In genomic region chr14:24298892-24299254, GRCh38 we compare ENCODE assay signal across 8 cellular contexts. TPM values are rescaled to one million over a fixed set of nuclear protein-coding genes. Genes with fewer than 3 reads are reported as not detected.
DNase-seq lines count a peak whose midpoint lies in the region; ATAC-seq and TF ChIP-seq lines count a peak whose summit lies in the region.

No MANE protein-coding gene starts in this region.

- no peak for TF ChIP-seq RAD21 in HCT116 (IDR thresholded peaks at IDR 0.05; ENCODE audit: low read depth)

- DNase-seq in CD4-positive, alpha-beta T cell: no peak
- DNase-seq in HCT116 (ENCODE audit: low read depth, low spot score) (peak; percentile 24), T1000 (lab: John Stamatoyannopoulos, UW) (peak; percentile 55), fibroblast of villous mesenchyme (ENCODE audit: low read depth) (peak; percentile 36), AML-193 (lab: John Stamatoyannopoulos, UW) (no peak)
- no peak for DNase-seq in stimulated activated CD4-positive, alpha-beta T cell treated with anti-CD3 and anti-CD28 coated beads, Interleukin-2, amount 100 ng/mL, for 24 hours

- H3K27ac ChIP-seq in CD4-positive, alpha-beta T cell (ENCODE audit: low read depth, low read length): no peak overlapping the region
- peak overlapping the region; percentile 77 for H3K27ac ChIP-seq in HCT116 (ENCODE audit: low read depth, low read length)
- peak overlapping the region; percentile 70 for H3K27ac ChIP-seq in parathyroid adenoma

- POLR2A ChIA-PET in CD4-positive, alpha-beta T cell (lab: Charles Lee): interaction anchor here (1.4 to 5.7 kb wide), 11 partner anchors 9 to 208 kb away, joined by 3 to 66 read pairs (median 15); partner anchors contain the start of genes CBLN3, CHMP4A, CIDEB and DCAF11
- POLR2A ChIA-PET in HCT116 (lab: Charles Lee): interaction anchor here (0.8 to 3.7 kb wide), 4 partner anchors 9 to 85 kb away, joined by 3 to 30 read pairs (median 6); partner anchors contain the start of genes CHMP4A, RABGGTA and TINF2

- TF ChIP-seq POLR2A in HCT116 (IDR thresholded peaks at IDR 0.05; ENCODE audit: borderline replicate concordance, extremely low read depth, insufficient read depth, insufficient read length): no peak

- H3K4me1 Mint-ChIP-seq in CD4-positive, alpha-beta T cell (ENCODE audit: low read depth): peaks cover 64% of the 10 kb centered on the region

- H2AFZ ChIP-seq in HCT116 (ENCODE audit: low read depth, low read length, poor library complexity, severe bottlenecking): no peak overlapping the region
- H2AFZ ChIP-seq in parathyroid adenoma: peak overlapping the region; percentile 88

- RAD21 ChIA-PET in HCT116 (lab: Charles Lee; ENCODE audit: low non-redundant PET in 1 of 2, low total read pairs in 2 of 2, uncharacterized antibody in 2 of 2, unreplicated experiment in 2 of 2): interaction anchor here in 1 of 2 experiments (1.2 to 1.8 kb wide), 2 partner anchors 56 to 133 kb away, joined by 4 to 9 read pairs; partner anchors contain the start of gene TINF2

- peak overlapping the region; percentile 99 for H3K4me3 Mint-ChIP-seq in CD4-positive, alpha-beta T cell

- H3K36me3 ChIP-seq in HCT116 (ENCODE audit: control insufficient read depth in 1 of 2, insufficient read depth in 2 of 2, low read length in 2 of 2): peaks cover 27 to 34% of the 10 kb centered on the region in 2 experiments
- H3K36me3 ChIP-seq in parathyroid adenoma (ENCODE audit: control insufficient read depth, insufficient read depth, low read length): no peaks in the 10 kb centered on the region

- H3K36me3 Mint-ChIP-seq in CD4-positive, alpha-beta T cell (ENCODE audit: low read depth): peaks cover 86% of the 10 kb centered on the region

- H3K79me2 ChIP-seq in HCT116 (ENCODE audit: insufficient read depth, low read length) (peaks cover 28% of the 10 kb centered on the region), parathyroid adenoma (peaks cover 8% of the 10 kb centered on the region)

- H4K20me1 ChIP-seq in HCT116 (ENCODE audit: insufficient read depth): no peaks in the 10 kb centered on the region

- CTCF ChIA-PET in CD4-positive, alpha-beta T cell (lab: Charles Lee): interaction anchor here (2.0 to 6.8 kb wide), 6 partner anchors 11 to 133 kb away, joined by 6 to 90 read pairs (median 20); partner anchors contain the start of genes CIDEB, LTB4R, LTB4R2 and MDP1
- CTCF ChIA-PET in HCT116 (lab: Charles Lee): interaction anchor here (0.6 to 4.7 kb wide), 9 partner anchors 8 to 667 kb away, joined by 3 to 71 read pairs (median 4); partner anchors contain the start of genes CIDEB, MDP1, RABGGTA and TINF2

- H3K4me1 ChIP-seq in HCT116 (ENCODE audit: control insufficient read depth in 1 of 2, insufficient read depth in 2 of 2, low read length in 2 of 2) (peaks cover 17 to 31% of the 10 kb centered on the region in 2 experiments), parathyroid adenoma (peaks cover 8% of the 10 kb centered on the region)

- H3K9me3 Mint-ChIP-seq in CD4-positive, alpha-beta T cell: no peaks in the 10 kb centered on the region

- H3K9me2 ChIP-seq in HCT116 (ENCODE audit: insufficient read depth): no peaks in the 10 kb centered on the region

- intact Hi-C loops in CD4-positive, alpha-beta T cell (cut with DNase I, micrococcal nuclease): loop anchor here in 1 of 2 experiments (5.0 to 10.0 kb wide), 3 partner anchors 187 to 324 kb away; partner anchors contain the start of genes DCAF11 and NRL
- intact Hi-C loops in HCT116 (cut with micrococcal nuclease): loop anchor here (5.0 to 10.0 kb wide), 3 partner anchors 242 to 314 kb away; partner anchors contain the start of gene DHRS4L2

- no TSS peak for BruUV-seq in HCT116 (replicated peaks; lab: Mats Ljungman, UMichigan)

- H3K27ac Mint-ChIP-seq in CD4-positive, alpha-beta T cell: peak overlapping the region; percentile 98

- no peaks in the 10 kb centered on the region for H3K27me3 Mint-ChIP-seq in CD4-positive, alpha-beta T cell

- no peaks in the 10 kb centered on the region for H3K9me3 ChIP-seq in CD4-positive, alpha-beta T cell (ENCODE audit: control insufficient read depth, low read length)
- H3K9me3 ChIP-seq in HCT116 (ENCODE audit: control insufficient read depth in 1 of 2, insufficient read depth in 1 of 2, low read depth in 1 of 2, low read length in 2 of 2): no peaks in the 10 kb centered on the region
- no peaks in the 10 kb centered on the region for H3K9me3 ChIP-seq in parathyroid adenoma (ENCODE audit: control insufficient read depth, low read length)

- peak; percentile 2 for ATAC-seq in CD4-positive, alpha-beta T cell (ENCODE audit: poor library complexity)
- ATAC-seq in HCT116: peak; percentile 45
- no peak for ATAC-seq in GM21737 (IDR thresholded peaks at IDR 0.05; ENCODE audit: unreplicated experiment)

- H3K4me3 ChIP-seq in HCT116 (replicated peaks in 1 of 2; ENCODE audit: low read depth in 1 of 2, low read length in 2 of 2): peak overlapping the region; percentile 66 to 80
- peak overlapping the region; percentile 96 for H3K4me3 ChIP-seq in fibroblast of villous mesenchyme (ENCODE audit: low read depth, low read length)
- peak overlapping the region; percentile 85 for H3K4me3 ChIP-seq in parathyroid adenoma (ENCODE audit: low read depth, low read length)

- H3K4me2 ChIP-seq in HCT116 (ENCODE audit: low read length) (peak overlapping the region; percentile 95), parathyroid adenoma (ENCODE audit: low read length) (peak overlapping the region; percentile 94)

- H3K9ac ChIP-seq in HCT116 (ENCODE audit: low read length) (peak overlapping the region; percentile 79), parathyroid adenoma (peak overlapping the region; percentile 41)

- TF ChIP-seq CTCF in CD4-positive, alpha-beta T cell (IDR thresholded peaks at IDR 0.05): no peak
- TF ChIP-seq CTCF in HCT116 (IDR thresholded peaks at IDR 0.05 in 2 of 3, conservative IDR thresholded peaks at IDR 0.05 in 1 of 3; ENCODE audit: borderline replicate concordance in 1 of 3, insufficient read depth in 1 of 3, low read depth in 2 of 3, low read length in 2 of 3) (no peak), fibroblast of villous mesenchyme (IDR thresholded peaks at IDR 0.05; ENCODE audit: insufficient read depth, low read depth, low read length) (no peak), parathyroid adenoma (IDR thresholded peaks at IDR 0.05) (no peak)

- H3K27me3 ChIP-seq in CD4-positive, alpha-beta T cell (ENCODE audit: control insufficient read depth, insufficient read depth, low read length): no peaks in the 10 kb centered on the region
- H3K27me3 ChIP-seq in HCT116 (ENCODE audit: insufficient read depth, low read length) (no peaks in the 10 kb centered on the region), parathyroid adenoma (ENCODE audit: control insufficient read depth, insufficient read depth, low read length) (no peaks in the 10 kb centered on the region)

TF ChIP-seq in HCT116, 20 proteins besides CTCF, POLR2A, EP300 and RAD21:
- no peak for TF ChIP-seq EZH2phosphoT487 (IDR thresholded peaks at IDR 0.05; ENCODE audit: borderline replicate concordance)
- TF ChIP-seq SRF (IDR thresholded peaks at IDR 0.05; ENCODE audit: low read depth): no peak
- no peak for TF ChIP-seq EZH2 (IDR thresholded peaks at IDR 0.05)
- TF ChIP-seq MAX (IDR thresholded peaks at IDR 0.05): no peak
- no peak for TF ChIP-seq ELF1 (IDR thresholded peaks at IDR 0.05; ENCODE audit: borderline replicate concordance, low read depth)
- TF ChIP-seq ZBTB33 (IDR thresholded peaks at IDR 0.05; ENCODE audit: extremely low read depth, insufficient replicate concordance, low read length): no peak
- TF ChIP-seq POLR2AphosphoS5 (IDR thresholded peaks at IDR 0.05; ENCODE audit: low read depth, low read length): no peak

RNA-seq across cellular contexts. Expression of gene DHRS1, which starts 0.7 kb away (rescaled TPM):
- 10 to 100 TPM; 21.5 to 23.5 TPM for total RNA-seq in CD4-positive, alpha-beta T cell
- total RNA-seq in HCT116 (2021; ENCODE audit: unreplicated experiment): 34.7 TPM
- 30.8 and 34.3 TPM in 2 replicates for polyA plus RNA-seq in HCT116 (2012)
- total RNA-seq in fibroblast of villous mesenchyme: 8.7 and 13.8 TPM in 2 replicates

RNA-seq across cellular contexts. Expression of gene NOP9, which starts 0.8 kb away (rescaled TPM):
- 10 to 100 TPM; 25.9 to 27.5 TPM for total RNA-seq in CD4-positive, alpha-beta T cell
- total RNA-seq in HCT116 (2021; ENCODE audit: unreplicated experiment) (39.4 TPM), fibroblast of villous mesenchyme (24.5 and 29.4 TPM in 2 replicates)
- 18.4 and 18.7 TPM in 2 replicates for polyA plus RNA-seq in HCT116 (2012)

RNA-seq across cellular contexts. Expression of gene CIDEB, which starts 8.9 kb away (rescaled TPM):
- 1 to 10 TPM; 7.4 to 9.2 TPM for total RNA-seq in CD4-positive, alpha-beta T cell
- total RNA-seq in HCT116 (2021; ENCODE audit: unreplicated experiment) (0.22 TPM), fibroblast of villous mesenchyme (1.3 and 3.0 TPM in 2 replicates)
- 0.07 TPM in 1 of 2 replicates, not detected in the other for polyA plus RNA-seq in HCT116 (2012)

RNA-seq across cellular contexts. Expression of gene LTB4R2, which starts 11.1 kb away (rescaled TPM):
- 10 to 100 TPM; 16.4 to 18.2 TPM for total RNA-seq in CD4-positive, alpha-beta T cell
- total RNA-seq in HCT116 (2021; ENCODE audit: unreplicated experiment) (15.4 TPM), fibroblast of villous mesenchyme (3.9 and 6.8 TPM in 2 replicates)
- polyA plus RNA-seq in HCT116 (2012): 7.1 and 7.9 TPM in 2 replicates

RNA-seq across cellular contexts. Expression of gene LTB4R, which starts 12.4 kb away (rescaled TPM):
- total RNA-seq in CD4-positive, alpha-beta T cell: 10 to 100 TPM; 15.6 to 18.3 TPM
- total RNA-seq in HCT116 (2021; ENCODE audit: unreplicated experiment) (14.8 TPM), fibroblast of villous mesenchyme (1.3 and 1.6 TPM in 2 replicates)
- 10.4 and 12.6 TPM in 2 replicates for polyA plus RNA-seq in HCT116 (2012)

Comparison
In these comparisons a context has a peak if more than half of its experiments do, and no peak if none do; other contexts are left out.
1. DNase-seq: peak in HCT116 (single experiment), T1000 (single experiment) and fibroblast of villous mesenchyme (single experiment); none in CD4-positive, alpha-beta T cell (0 of 10), stimulated activated CD4-positive, alpha-beta T cell treated with anti-CD3 and anti-CD28 coated beads, Interleukin-2, amount 100 ng/mL, for 24 hours (0 of 2) and AML-193 (0 of 2).
2. Peak in every context shown above with its lines, with median percentiles within 50 percentile points of each other: H3K4me3 ChIP-seq.